In the genomic region with DNA sequence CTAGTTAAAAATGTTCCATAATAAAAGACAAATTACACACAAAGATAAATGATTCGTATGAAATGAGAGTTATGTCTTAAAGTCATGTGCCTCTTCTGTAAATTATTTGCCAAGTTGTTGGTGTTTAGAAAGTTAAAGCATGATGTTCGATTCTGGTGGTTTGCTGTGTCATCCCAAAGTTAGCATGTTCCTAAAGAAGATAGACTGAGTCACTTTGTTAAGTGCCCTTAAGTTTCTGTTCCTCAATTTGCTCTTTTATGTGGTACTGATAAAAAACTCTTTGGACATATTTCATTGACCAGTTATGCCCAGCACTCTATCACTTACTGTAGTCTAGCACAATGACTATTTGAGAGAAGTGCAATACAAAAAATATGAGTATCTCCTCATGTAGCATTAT, we compare ENCODE assay signal across 19 cellular contexts.
A peak's percentile ranks its signal among the peaks of the same experiment; 100 is the strongest.
DNase-seq lines count a peak whose midpoint lies in the region; ATAC-seq, FAIRE-seq and TF ChIP-seq lines count a peak whose summit lies in the region.
"Had no signal": no experiment of that assay in that cellular context is flagged by ENCODE, and none has a peak within 500 bp of the region (broad histone marks: within the 10 kb centered on the region; RNA-seq: fewer than 3 reads in every experiment).

No MANE protein-coding gene starts in this region.

- POLR2A ChIA-PET in CD4-positive, alpha-beta T cell (lab: Charles Lee) = no interaction called here

- H3K27me3 ChIP-seq in CD4-positive, alpha-beta T cell (ENCODE audit: control insufficient read depth, insufficient read depth, low read length) = no peaks in the 10 kb centered on the region
- H3K27me3 ChIP-seq: right lobe of liver, SJCRH30, stomach had no signal

- intact Hi-C loops in CD4-positive, alpha-beta T cell (cut with DNase I, micrococcal nuclease) = no loop called here

- peak; percentile 22 for DNase-seq in glomerular visceral epithelial cell (ENCODE audit: extremely low spot score)
- no peak for DNase-seq in GM19239 (ENCODE audit: insufficient read length, low spot score)
- no peak for DNase-seq in SKM-1 (lab: John Stamatoyannopoulos, UW; ENCODE audit: unreplicated experiment)
- no peak for DNase-seq in CD4-positive, alpha-beta T cell
- DNase-seq in caudate nucleus (lab: John Stamatoyannopoulos, UW) = no peak
- DNase-seq: NCI-H1105 treated with DMSO at 0.1 percent for 48 hours, NCI-H526, right lobe of liver, SJCRH30, stomach had no signal

- ATAC-seq in GM18870 (IDR thresholded peaks at IDR 0.05; ENCODE audit: unreplicated experiment) = peak; percentile 93
- ATAC-seq in HG02678 (IDR thresholded peaks at IDR 0.05; ENCODE audit: unreplicated experiment) = peak; percentile 89
- ATAC-seq in HG03469 (IDR thresholded peaks at IDR 0.05; ENCODE audit: unreplicated experiment) = peak; percentile 78
- ATAC-seq in CD4-positive, alpha-beta T cell (ENCODE audit: poor library complexity) = no peak
- ATAC-seq: right lobe of liver had no signal

- H3K9me3 Mint-ChIP-seq in CD4-positive, alpha-beta T cell = peaks cover 4% of the 10 kb centered on the region

- no peak overlapping the region for H3K27ac ChIP-seq in CD4-positive, alpha-beta T cell (ENCODE audit: low read depth, low read length)
- no peak overlapping the region for H3K27ac ChIP-seq in caudate nucleus (ENCODE audit: low read depth, low read length)
- H3K27ac ChIP-seq: right lobe of liver, SJCRH30, stomach had no signal

- H3K36me3 Mint-ChIP-seq in CD4-positive, alpha-beta T cell (ENCODE audit: low read depth) = no peaks in the 10 kb centered on the region
- H3K36me3 Mint-ChIP-seq: activated naive CD4-positive, alpha-beta T cell treated with anti-CD3 and anti-CD28 coated beads, Interleukin-2, amount 50 U/mL, for 24 hours had no signal

- H3K9me3 ChIP-seq in CD4-positive, alpha-beta T cell (ENCODE audit: control insufficient read depth, low read length) = no peaks in the 10 kb centered on the region
- H3K9me3 ChIP-seq: right lobe of liver, SJCRH30, stomach had no signal

- H3K27ac Mint-ChIP-seq in CD4-positive, alpha-beta T cell = no peak overlapping the region
- H3K27ac Mint-ChIP-seq: activated naive CD4-positive, alpha-beta T cell treated with anti-CD3 and anti-CD28 coated beads, Interleukin-2, amount 50 U/mL, for 24 hours; B cell; nephron had no signal

- no peak for TF ChIP-seq CTCF in CD4-positive, alpha-beta T cell (IDR thresholded peaks at IDR 0.05)

- no peaks in the 10 kb centered on the region for H3K27me3 Mint-ChIP-seq in CD4-positive, alpha-beta T cell
- H3K27me3 Mint-ChIP-seq: central memory CD8-positive, alpha-beta T cell had no signal

- FAIRE-seq in GM19239 (lab: Jason Lieb, UNC) = no peak
- FAIRE-seq: endothelial cell of umbilical vein, HTR-8/SVneo had no signal

- CTCF ChIA-PET in CD4-positive, alpha-beta T cell (lab: Charles Lee) = no interaction called here

- H3K4me1 Mint-ChIP-seq in CD4-positive, alpha-beta T cell (ENCODE audit: low read depth) = no peaks in the 10 kb centered on the region
- H3K4me1 Mint-ChIP-seq: activated naive CD4-positive, alpha-beta T cell treated with anti-CD3 and anti-CD28 coated beads, Interleukin-2, amount 50 U/mL, for 24 hours; central memory CD8-positive, alpha-beta T cell; nephron had no signal

- no peak overlapping the region for H3K4me3 Mint-ChIP-seq in CD4-positive, alpha-beta T cell
- H3K4me3 Mint-ChIP-seq: activated naive CD4-positive, alpha-beta T cell treated with anti-CD3 and anti-CD28 coated beads, Interleukin-2, amount 50 U/mL, for 24 hours; B cell; central memory CD8-positive, alpha-beta T cell; nephron had no signal
